In the genomic region with DNA sequence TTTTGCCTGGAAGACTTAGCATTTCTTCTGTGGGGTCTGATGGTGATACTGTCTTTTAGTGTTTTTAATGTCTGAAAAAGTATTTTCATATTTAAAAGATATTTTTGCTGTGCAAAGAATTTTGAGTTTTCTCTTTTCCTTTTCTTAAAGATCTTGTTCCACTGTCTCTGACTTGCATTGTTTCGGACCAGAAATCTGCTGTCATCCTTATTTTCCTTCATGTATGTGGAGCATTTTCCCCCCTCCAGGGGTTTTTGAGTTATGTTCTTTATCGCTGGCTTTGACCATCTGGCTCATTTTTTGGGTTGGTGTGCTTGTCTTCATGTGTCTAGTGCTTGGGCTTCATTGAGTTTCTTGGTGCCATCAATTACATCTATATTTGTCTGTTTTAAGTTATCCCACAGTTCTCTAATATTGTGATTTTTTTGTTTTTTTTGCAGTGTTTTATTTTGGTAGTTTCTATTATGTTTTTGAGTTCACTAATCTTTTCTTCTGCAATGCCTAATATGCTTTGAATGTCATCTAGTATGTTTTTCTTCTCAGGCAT, we compare ENCODE assay signal across 24 cellular contexts.
DNase-seq lines count a peak whose midpoint lies in the region; ATAC-seq, FAIRE-seq and TF ChIP-seq lines count a peak whose summit lies in the region.
"Had no signal": no experiment of that assay in that cellular context is flagged by ENCODE, and none has a peak within 500 bp of the region (broad histone marks: within the 10 kb centered on the region; RNA-seq: fewer than 3 reads in every experiment).

No MANE protein-coding gene starts in this region.

- peaks cover 21% of the 10 kb centered on the region for H3K4me1 Mint-ChIP-seq in WTC11
- H3K4me1 Mint-ChIP-seq: activated naive CD8-positive, alpha-beta T cell treated with anti-CD3 and anti-CD28 coated beads, Interleukin-2, amount 50 U/mL, for 24 hours; activated T-helper 17 cell treated with anti-CD3 and anti-CD28 coated beads, Interleukin-2, amount 50 U/mL, for 72 hours; CD14-positive monocyte; nephron progenitor cell had no signal

- H3K9me3 Mint-ChIP-seq in WTC11 = peaks cover 51% of the 10 kb centered on the region

- DNase-seq in A673 (ENCODE audit: low spot score) = peak; percentile 18
- DNase-seq in GM23248 = peak; percentile 23
- no peak for DNase-seq in WTC11 (ENCODE audit: low spot score)
- peak; percentile 5 for DNase-seq in fibroblast of peridontal ligament (ENCODE audit: extremely low read depth)
- DNase-seq in HAP-1 (ENCODE audit: low spot score in 2 of 2) = no peak
- DNase-seq in pancreas = no peak
- no peak for DNase-seq in GM12892 (ENCODE audit: insufficient read length)
- DNase-seq: activated CD4-positive, alpha-beta T cell treated with anti-CD3 and anti-CD28 coated beads, Interleukin-2, amount 50 U/mL, for 4 hours; activated CD8-positive, alpha-beta memory T cell treated with anti-CD3 and anti-CD28 coated beads, Interleukin-2, amount 50 U/mL, for 4 hours; activated naive CD8-positive, alpha-beta T cell treated with anti-CD3 and anti-CD28 coated beads, Interleukin-2, amount 50 U/mL, for 24 hours; cortex of kidney; DMS153; mucosa of descending colon; NCI-H1417 treated with DMSO at 0.1 percent for 48 hours; NCI-H524 treated with DMSO at 0.1 percent for 48 hours; nephron progenitor cell; substantia nigra had no signal

- H3K4me3 Mint-ChIP-seq in WTC11 = no peak overlapping the region
- H3K4me3 Mint-ChIP-seq: activated naive CD8-positive, alpha-beta T cell treated with anti-CD3 and anti-CD28 coated beads, Interleukin-2, amount 50 U/mL, for 24 hours; activated T-helper 17 cell treated with anti-CD3 and anti-CD28 coated beads, Interleukin-2, amount 50 U/mL, for 72 hours; CD14-positive monocyte; nephron progenitor cell; T-helper 2 cell treated with Interferon-gamma antibody and Interleukin-4, amounts not matched to agents 5 μg/mL and 100 μg/mL, for 36 hours had no signal

- in situ Hi-C loops in GM23248 (cut with MboI) = no loop called here
- in situ Hi-C loops in HAP-1 (cut with MboI; ENCODE audit: low sequenced_read_pairs) = no loop called here

- H3K4me1 ChIP-seq in A673 (ENCODE audit: insufficient read depth, low read length, poor library complexity, severe bottlenecking) (no peaks in the 10 kb centered on the region), GM23248 (ENCODE audit: insufficient read depth) (no peaks in the 10 kb centered on the region), HAP-1 (no peaks in the 10 kb centered on the region), pancreas (no peaks in the 10 kb centered on the region)

- H3K27ac ChIP-seq in A673 (ENCODE audit: low read depth, low read length, poor library complexity, severe bottlenecking) = no peak overlapping the region
- no peak overlapping the region for H3K27ac ChIP-seq in GM23248
- no peak overlapping the region for H3K27ac ChIP-seq in pancreas
- H3K27ac ChIP-seq: hepatocyte had no signal

- H3K27me3 Mint-ChIP-seq in WTC11 (ENCODE audit: low read depth) = peaks cover 7% of the 10 kb centered on the region; the same call in 1 of the 2 replicates
- H3K27me3 Mint-ChIP-seq: activated naive CD8-positive, alpha-beta T cell treated with anti-CD3 and anti-CD28 coated beads, Interleukin-2, amount 50 U/mL, for 24 hours; activated T-helper 17 cell treated with anti-CD3 and anti-CD28 coated beads, Interleukin-2, amount 50 U/mL, for 72 hours had no signal

- ATAC-seq in WTC11 (no peak), HG02938 (IDR thresholded peaks at IDR 0.05; ENCODE audit: unreplicated experiment) (no peak), pancreas (no peak)
- ATAC-seq: activated naive CD8-positive, alpha-beta T cell treated with anti-CD3 and anti-CD28 coated beads, Interleukin-2, amount 50 U/mL, for 24 hours; activated T-helper 17 cell treated with anti-CD3 and anti-CD28 coated beads, Interleukin-2, amount 50 U/mL, for 72 hours; mucosa of descending colon; SK-N-SH treated with all-trans-retinoic acid at 6 μM for 48 hours had no signal

- H3K4me2 ChIP-seq in GM23248 (ENCODE audit: unreplicated experiment) = no peak overlapping the region
- H3K4me2 ChIP-seq: hepatocyte had no signal

- H3K79me2 ChIP-seq in GM23248 (ENCODE audit: insufficient read depth) = no peaks in the 10 kb centered on the region
- H3K79me2 ChIP-seq: hepatocyte had no signal

- CTCF ChIA-PET in A673 (lab: Charles Lee) = no interaction called here
- CTCF ChIA-PET in WTC11 (lab: Charles Lee) = no interaction called here

- H3K27ac Mint-ChIP-seq in WTC11 = no peak overlapping the region
- H3K27ac Mint-ChIP-seq: activated naive CD8-positive, alpha-beta T cell treated with anti-CD3 and anti-CD28 coated beads, Interleukin-2, amount 50 U/mL, for 24 hours; activated T-helper 17 cell treated with anti-CD3 and anti-CD28 coated beads, Interleukin-2, amount 50 U/mL, for 72 hours; CD14-positive monocyte; nephron progenitor cell; T-helper 2 cell treated with Interferon-gamma antibody and Interleukin-4, amounts not matched to agents 5 μg/mL and 100 μg/mL, for 36 hours had no signal

- POLR2A ChIA-PET in A673 (lab: Charles Lee; ENCODE audit: low non-redundant PET) (no interaction called here), WTC11 (lab: Charles Lee) (no interaction called here)

- H3K9me3 ChIP-seq in A673 (ENCODE audit: low read depth, low read length, poor library complexity, severe bottlenecking) = peaks cover 24% of the 10 kb centered on the region
- no peaks in the 10 kb centered on the region for H3K9me3 ChIP-seq in GM23248 (ENCODE audit: low read depth)
- peaks cover 8% of the 10 kb centered on the region for H3K9me3 ChIP-seq in HAP-1
- peaks cover 0 to 5% (median 0%) of the 10 kb centered on the region in 4 donors for H3K9me3 ChIP-seq in pancreas

- FAIRE-seq in pancreas (lab: Jason Lieb, UNC) = no peak
- no peak for FAIRE-seq in GM12892 (lab: Jason Lieb, UNC)
- FAIRE-seq: islet of Langerhans had no signal

- no TSS peak for BruUV-seq in A673 (replicated peaks; lab: Mats Ljungman, UMichigan)

- H3K36me3 ChIP-seq in A673 (ENCODE audit: insufficient read depth, low read length, poor library complexity, severe bottlenecking) (no peaks in the 10 kb centered on the region), GM23248 (ENCODE audit: low read depth) (no peaks in the 10 kb centered on the region), HAP-1 (replicated peaks) (no peaks in the 10 kb centered on the region), pancreas (no peaks in the 10 kb centered on the region)

- no peak overlapping the region for H3K4me3 ChIP-seq in A673 (ENCODE audit: low read depth, low read length, poor library complexity, severe bottlenecking)
- H3K4me3 ChIP-seq in GM23248 = no peak overlapping the region
- H3K4me3 ChIP-seq in HAP-1 = no peak overlapping the region
- H3K4me3 ChIP-seq in pancreas = no peak overlapping the region
- H3K4me3 ChIP-seq: hepatocyte, mucosa of descending colon had no signal

- intact Hi-C loops in A673 (cut with micrococcal nuclease; ENCODE audit: unreplicated experiment) (no loop called here), pancreas (cut with DNase I) (no loop called here)

- H3K27me3 ChIP-seq in A673 (replicated peaks; ENCODE audit: insufficient read depth, low read depth, low read length, poor library complexity) (no peaks in the 10 kb centered on the region), GM23248 (replicated peaks; ENCODE audit: insufficient read depth) (no peaks in the 10 kb centered on the region), HAP-1 (ENCODE audit: low read depth) (no peaks in the 10 kb centered on the region), pancreas (no peaks in the 10 kb centered on the region)
- H3K27me3 ChIP-seq: hepatocyte had no signal

- no peak for TF ChIP-seq POLR2A in GM12892 (IDR thresholded peaks at IDR 0.05; ENCODE audit: low read depth, low read length)

- no peak overlapping the region for H2AFZ ChIP-seq in GM23248
- H2AFZ ChIP-seq: hepatocyte had no signal

- H4K20me1 ChIP-seq in GM23248 (ENCODE audit: insufficient read depth) = no peaks in the 10 kb centered on the region

- H3K9me2 ChIP-seq in GM23248 (ENCODE audit: insufficient read depth) = no peaks in the 10 kb centered on the region

- H3F3A ChIP-seq in GM23248 (ENCODE audit: insufficient read depth) = no peaks in the 10 kb centered on the region

- no peak for TF ChIP-seq CTCF in A673 (conservative IDR thresholded peaks at IDR 0.05; ENCODE audit: low read depth, low read length)
- TF ChIP-seq CTCF in WTC11 (IDR thresholded peaks at IDR 0.05) = no peak
- no peak for TF ChIP-seq CTCF in pancreas (IDR thresholded peaks at IDR 0.05)

- WGBS in GM23248 (ENCODE audit: low coverage in 1 of 2, low lambda C conversion rate in 2 of 2, missing lambda C conversion rate in 2 of 2), 2 experiments = 78 to 93% methylated on average over 2 of the region's 2 CpGs
- 95 to 96% methylated on average over 2 of the region's 2 CpGs for WGBS in pancreas, 2 donors

- peaks cover 39% of the 10 kb centered on the region for H3K36me3 Mint-ChIP-seq in WTC11

- H3K9ac ChIP-seq in GM23248 = no peak overlapping the region

TF ChIP-seq in WTC11, 78 proteins besides CTCF, POLR2A, EP300 and RAD21:
- TF ChIP-seq CREM (CRISPR knock-in tag; IDR thresholded peaks at IDR 0.05) = no peak
- TF ChIP-seq ZNF317 (CRISPR knock-in tag; IDR thresholded peaks at IDR 0.05; ENCODE audit: borderline replicate concordance, low read depth) = peak; percentile 98

Comparison
In these comparisons a context has a peak if more than half of its experiments do, and no peak if none do; other contexts are left out.
1. DNase-seq: peak in A673 (single experiment), GM23248 (single experiment) and fibroblast of peridontal ligament (single experiment); none in WTC11 (single experiment), HAP-1 (0 of 2), pancreas (0 of 6) and GM12892 (single experiment).